ENCODE assay signal across 3 cellular contexts in genomic region chr11:126855536-126855935, GRCh38.
"Had no signal": no experiment of that assay in that cellular context is flagged by ENCODE, and none has a peak within 500 bp of the region (broad histone marks: within the 10 kb centered on the region; RNA-seq: fewer than 3 reads in every experiment).

No MANE protein-coding gene starts in this region.

- ATAC-seq: GM12878 had no signal

- H3K4me3 ChIP-seq: GM12878 had no signal

- DNase-seq: GDM1, GF-D8 had no signal
